8 cellular contexts compared by ENCODE assay signal in genomic region chr6:22470454-22471368, GRCh38.
DNase-seq lines count a peak whose midpoint lies in the region; ATAC-seq and TF ChIP-seq lines count a peak whose summit lies in the region.

No MANE protein-coding gene starts in this region.

- TF ChIP-seq CTCF in HFF-Myc (IDR thresholded peaks at IDR 0.05; ENCODE audit: low read depth, low read length, missing control alignments), result no peak
- TF ChIP-seq CTCF in RWPE1 (conservative IDR thresholded peaks at IDR 0.05; ENCODE audit: low read depth), result 0 out of 2 replicates have a peak, but pooled peaks have one; percentile 11
- TF ChIP-seq CTCF in gastroesophageal sphincter (IDR thresholded peaks at IDR 0.05), result peak in 2 of 4 experiments; percentile 19 to 36
- no peak for TF ChIP-seq CTCF in GM10266 (IDR thresholded peaks at IDR 0.05; ENCODE audit: control insufficient read depth, insufficient read depth, low read depth, missing control alignments)
- TF ChIP-seq CTCF in spleen (IDR thresholded peaks at IDR 0.05 in 8 of 11, conservative IDR thresholded peaks at IDR 0.05 in 3 of 11), result no peak

- H3K4me3 ChIP-seq in HFF-Myc (replicated peaks; ENCODE audit: low read depth, low read length) (no peak overlapping the region), gastroesophageal sphincter (no peak overlapping the region), spleen (no peak overlapping the region)

- 51 to 68% methylated on average over 7 to 8 of the region's 8 CpGs for WGBS in gastroesophageal sphincter (ENCODE audit: low coverage in 1 of 2), 2 donors
- 55 to 68% (median 64%) methylated on average over 8 of the region's 8 CpGs for WGBS in spleen, 5 donors

- CTCF ChIA-PET in RWPE1 (lab: Yijun Ruan, JAX), result interaction anchor here (0.7 kb wide), 1 partner anchor 396 kb away, joined by 3 read pairs; no protein-coding TSS in a partner anchor

- H3K36me3 ChIP-seq in gastroesophageal sphincter, result no peaks in the 10 kb centered on the region
- no peaks in the 10 kb centered on the region for H3K36me3 ChIP-seq in spleen

- H3K27ac ChIP-seq in RWPE1 (peak overlapping the region; percentile 37; the same call in 1 of the 2 replicates), gastroesophageal sphincter (peak overlapping the region in 2 of 4 donors; percentile 10 to 45), spleen (peak overlapping the region in 1 of 8 donors; percentile 3)

- TF ChIP-seq POLR2A in gastroesophageal sphincter (IDR thresholded peaks at IDR 0.05) (no peak), spleen (IDR thresholded peaks at IDR 0.05) (no peak)

- peak; percentile 65 for ATAC-seq in gastroesophageal sphincter

- no peak for TF ChIP-seq EP300 in gastroesophageal sphincter (IDR thresholded peaks at IDR 0.05)

- intact Hi-C loops in spleen (cut with DNase I; ENCODE audit: low total_unique reads), result no loop called here

- DNase-seq in HFF-Myc (ENCODE audit: extremely low read depth, low read depth) (peak; percentile 15), RWPE1 (ENCODE audit: low spot score) (peak; percentile 5), smooth muscle cell of the brain vasculature (ENCODE audit: low read depth, low spot score) (peak; percentile 52), GM10266 (ENCODE audit: extremely low spot score) (no peak), spleen (no peak), NAMALWA (ENCODE audit: low spot score) (no peak), SKM-1 treated with dmso at 0.1 percent for 144 hours (lab: John Stamatoyannopoulos, UW; ENCODE audit: unreplicated experiment) (no peak)

- H3K4me1 ChIP-seq in gastroesophageal sphincter, result peaks cover 12 to 19% (median 15%) of the 10 kb centered on the region in 3 donors
- peaks cover 0 to 11% (median 4%) of the 10 kb centered on the region in 6 donors for H3K4me1 ChIP-seq in spleen

- H3K27me3 ChIP-seq in gastroesophageal sphincter (no peaks in the 10 kb centered on the region), spleen (replicated peaks in 1 of 7) (no peaks in the 10 kb centered on the region)

- H3K9me3 ChIP-seq in gastroesophageal sphincter (no peaks in the 10 kb centered on the region), spleen (peaks cover 0 to 6% (median 0%) of the 10 kb centered on the region in 8 donors)

- POLR2A ChIA-PET in RWPE1 (lab: Yijun Ruan, JAX; ENCODE audit: low non-redundant PET), result no interaction called here

Comparison
In these comparisons a context has a peak if more than half of its experiments do, and no peak if none do; other contexts are left out.
1. DNase-seq: peak in HFF-Myc (single experiment), RWPE1 (single experiment) and smooth muscle cell of the brain vasculature (single experiment); none in GM10266 (single experiment), spleen (single experiment), NAMALWA (single experiment) and SKM-1 treated with dmso at 0.1 percent for 144 hours (single experiment).